Comparison of ENCODE assay signal across 10 cellular contexts in genomic region chr3:186671051-186671450, GRCh38. TPM values are rescaled to one million over a fixed set of nuclear protein-coding genes. Genes with fewer than 3 reads are reported as not detected.
"Had no signal": no experiment of that assay in that cellular context is flagged by ENCODE, and none has a peak within 500 bp of the region (broad histone marks: within the 10 kb centered on the region; RNA-seq: fewer than 3 reads in every experiment).

No MANE protein-coding gene starts in this region.

- H3K9ac ChIP-seq: GM23248 had no signal

- ATAC-seq: HCT116, K562 had no signal

- H3K27ac ChIP-seq: GM23248, HL-60 had no signal

- H2AFZ ChIP-seq: GM23248 had no signal

- H3K9me3 Mint-ChIP-seq: HFFc6 had no signal

- DNase-seq: GM23248, GOT3, HFFc6, IMR-90, KG1 had no signal

- H3K4me1 ChIP-seq: HAP-1 had no signal

- H3K9me3 ChIP-seq: HAP-1 had no signal

- H3K27ac Mint-ChIP-seq: HFFc6 had no signal

- H3K4me3 Mint-ChIP-seq: HFFc6 had no signal

RNA-seq across cellular contexts. Expression of gene HRG, which starts 5.2 kb away (rescaled TPM):
- total RNA-seq: GM23248, HFFc6, IMR-90, K562 had no signal

RNA-seq across cellular contexts. Expression of gene FETUB, which starts 30.9 kb away (rescaled TPM):
- total RNA-seq: GM23248, HFFc6, IMR-90, K562 had no signal

RNA-seq across cellular contexts. Expression of gene KNG1, which starts 46.1 kb away (rescaled TPM):
- total RNA-seq: GM23248, HFFc6, HT1080, IMR-90 had no signal

RNA-seq across cellular contexts. Expression of gene AHSG, which starts 58.2 kb away (rescaled TPM):
- total RNA-seq: GM23248, HFFc6, IMR-90 had no signal
